Comparison of ENCODE assay signal across 9 cellular contexts in genomic region chr3:48002787-48003186, GRCh38.
"Had no signal": no experiment of that assay in that cellular context is flagged by ENCODE, and none has a peak within 500 bp of the region (broad histone marks: within the 10 kb centered on the region; RNA-seq: fewer than 3 reads in every experiment).

No MANE protein-coding gene starts in this region.

- ATAC-seq: GM23338, HepG2 had no signal

- H3K4me3 Mint-ChIP-seq: GM23338, H9, HFFc6, IgD-negative memory B cell had no signal

- H3K27ac ChIP-seq: HL-60 had no signal

- FAIRE-seq: H1, H54, HepG2 had no signal

- H3K4me2 ChIP-seq: GM23338 had no signal

- H3K27me3 Mint-ChIP-seq: IgD-negative memory B cell had no signal

- DNase-seq: H9, HCEC 1CT, HFFc6 had no signal

- H2AFZ ChIP-seq: GM23338 had no signal

- H3K27ac Mint-ChIP-seq: GM23338, H9, HFFc6, IgD-negative memory B cell had no signal

- H3K9me3 Mint-ChIP-seq: GM23338, H9, HFFc6, IgD-negative memory B cell had no signal

- H3K36me3 Mint-ChIP-seq: IgD-negative memory B cell had no signal

- H3K4me3 ChIP-seq: GM23338 had no signal
